ENCODE assay signal across 1 cellular context in the genomic region with DNA sequence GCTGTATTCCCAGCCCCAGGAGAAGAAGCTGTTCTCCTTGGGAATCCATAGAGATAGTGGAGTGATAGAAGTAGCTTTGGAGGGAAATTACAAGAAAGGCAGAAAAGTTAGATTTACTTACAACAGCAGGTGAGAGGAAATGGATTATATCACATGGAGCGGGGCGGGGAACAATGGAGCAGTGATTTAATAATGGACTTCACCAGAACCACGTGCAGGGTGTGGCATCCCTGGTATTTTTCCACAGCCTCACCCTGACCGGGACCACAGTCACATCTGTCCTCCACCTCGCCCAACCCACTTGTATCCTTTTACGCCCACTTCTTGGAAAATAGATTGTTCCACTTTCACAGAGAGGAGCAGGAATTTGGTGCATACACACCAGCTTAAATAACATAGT.
TF ChIP-seq lines count a peak whose summit lies in the region.

No MANE protein-coding gene starts in this region.

TF ChIP-seq in IMR-90, 13 proteins besides CTCF, POLR2A, EP300 and RAD21:
- no peak for TF ChIP-seq CHD1 (IDR thresholded peaks at IDR 0.05; ENCODE audit: low read depth, low read length)
- TF ChIP-seq USF2 (IDR thresholded peaks at IDR 0.05; ENCODE audit: low read depth, low read length) = no peak
- no peak for TF ChIP-seq CEBPB (IDR thresholded peaks at IDR 0.05; ENCODE audit: low read depth, low read length)
- TF ChIP-seq RFX5 (IDR thresholded peaks at IDR 0.05; ENCODE audit: low read depth, low read length) = no peak
- no peak for TF ChIP-seq FOS (IDR thresholded peaks at IDR 0.05; ENCODE audit: low read depth, low read length)
- TF ChIP-seq BHLHE40 (IDR thresholded peaks at IDR 0.05; ENCODE audit: low read depth, low read length) = no peak
- no peak for TF ChIP-seq MAFK (IDR thresholded peaks at IDR 0.05; ENCODE audit: low read depth, low read length)
- TF ChIP-seq, protein P1, sequence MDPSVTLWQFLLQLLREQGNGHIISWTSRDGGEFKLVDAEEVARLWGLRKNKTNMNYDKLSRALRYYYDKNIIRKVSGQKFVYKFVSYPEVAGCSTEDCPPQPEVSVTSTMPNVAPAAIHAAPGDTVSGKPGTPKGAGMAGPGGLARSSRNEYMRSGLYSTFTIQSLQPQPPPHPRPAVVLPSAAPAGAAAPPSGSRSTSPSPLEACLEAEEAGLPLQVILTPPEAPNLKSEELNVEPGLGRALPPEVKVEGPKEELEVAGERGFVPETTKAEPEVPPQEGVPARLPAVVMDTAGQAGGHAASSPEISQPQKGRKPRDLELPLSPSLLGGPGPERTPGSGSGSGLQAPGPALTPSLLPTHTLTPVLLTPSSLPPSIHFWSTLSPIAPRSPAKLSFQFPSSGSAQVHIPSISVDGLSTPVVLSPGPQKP (IDR thresholded peaks at IDR 0.05; ENCODE audit: borderline replicate concordance, low read depth, low read length) = no peak
- TF ChIP-seq SMC3 (IDR thresholded peaks at IDR 0.05; ENCODE audit: low read depth, low read length) = no peak
- no peak for TF ChIP-seq RCOR1 (IDR thresholded peaks at IDR 0.05; ENCODE audit: insufficient replicate concordance, low read length)
- no peak for TF ChIP-seq MAZ (IDR thresholded peaks at IDR 0.05; ENCODE audit: borderline replicate concordance, low read depth, low read length)
- TF ChIP-seq MXI1 (IDR thresholded peaks at IDR 0.05; ENCODE audit: borderline replicate concordance, low read depth, low read length) = no peak
- TF ChIP-seq NFE2L2 (IDR thresholded peaks at IDR 0.05; ENCODE audit: low read depth, low read length) = no peak
